ENCODE assay signal across 11 cellular contexts in the genomic region with DNA sequence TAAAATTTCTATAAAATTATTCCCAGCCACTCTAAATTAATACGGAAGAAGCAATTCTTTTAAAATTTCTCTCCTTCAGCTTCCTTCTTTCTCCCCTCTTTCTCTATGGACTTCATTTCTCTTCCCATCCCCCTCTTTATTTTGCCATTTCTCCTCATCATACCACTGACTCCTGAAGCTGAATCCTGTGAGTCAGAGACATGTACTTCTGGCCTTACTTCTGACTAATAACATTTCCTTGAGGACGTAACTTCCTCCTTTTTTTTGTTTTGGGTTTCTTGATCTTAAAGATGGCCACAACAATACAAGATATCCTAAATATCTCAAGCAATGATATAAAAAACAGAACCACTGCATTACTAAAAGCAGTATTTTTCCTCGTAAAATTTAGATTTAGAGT.
DNase-seq lines count a peak whose midpoint lies in the region; ATAC-seq, FAIRE-seq and TF ChIP-seq lines count a peak whose summit lies in the region.
"Had no signal": no experiment of that assay in that cellular context is flagged by ENCODE, and none has a peak within 500 bp of the region (broad histone marks: within the 10 kb centered on the region; RNA-seq: fewer than 3 reads in every experiment).

No MANE protein-coding gene starts in this region.

- FAIRE-seq in bronchial epithelial cell (lab: Jason Lieb, UNC) = no peak
- FAIRE-seq: islet of Langerhans had no signal

- H3K4me1 Mint-ChIP-seq in type B pancreatic cell (ENCODE audit: unreplicated experiment) = no peaks in the 10 kb centered on the region

- H3K4me2 ChIP-seq in skeletal muscle satellite cell (ENCODE audit: low read length) = peak overlapping the region; percentile 7

- ATAC-seq in GM18505 (IDR thresholded peaks at IDR 0.05; ENCODE audit: unreplicated experiment) = peak; percentile 56

- intact Hi-C loops in posterior cingulate gyrus (cut with DNase I) = no loop called here

- no peak overlapping the region for H3K4me3 ChIP-seq in NB4 (ENCODE audit: low read depth, low read length)
- no peak overlapping the region for H3K4me3 ChIP-seq in bronchial epithelial cell (ENCODE audit: low read depth, low read length)
- H3K4me3 ChIP-seq in skeletal muscle satellite cell (ENCODE audit: low read length) = no peak overlapping the region
- H3K4me3 ChIP-seq: upper lobe of left lung had no signal

- H3K27ac ChIP-seq in substantia nigra (ENCODE audit: low read depth, low read length, poor library complexity, severe bottlenecking) = no peak overlapping the region
- H3K27ac ChIP-seq: upper lobe of left lung had no signal

- no peaks in the 10 kb centered on the region for H3K9me3 Mint-ChIP-seq in type B pancreatic cell

- H3K36me3 Mint-ChIP-seq in type B pancreatic cell = no peaks in the 10 kb centered on the region

- H3K9me3 ChIP-seq in skeletal muscle satellite cell (replicated peaks; ENCODE audit: low read length) = no peaks in the 10 kb centered on the region
- H3K9me3 ChIP-seq: upper lobe of left lung had no signal

- H3K27me3 Mint-ChIP-seq in type B pancreatic cell = peaks cover 4% of the 10 kb centered on the region

- TF ChIP-seq POLR2A in GM18505 (IDR thresholded peaks at IDR 0.05; ENCODE audit: borderline replicate concordance, extremely low read depth, insufficient read depth, insufficient read length) (no peak), NB4 (IDR thresholded peaks at IDR 0.05; ENCODE audit: extremely low read depth, insufficient read length) (no peak)

- TF ChIP-seq CTCF in NB4 (IDR thresholded peaks at IDR 0.05; ENCODE audit: low read depth, low read length) = no peak
- no peak for TF ChIP-seq CTCF in bronchial epithelial cell (IDR thresholded peaks at IDR 0.05; ENCODE audit: insufficient read depth, low read length, severe bottlenecking)
- TF ChIP-seq CTCF in type B pancreatic cell (conservative IDR thresholded peaks at IDR 0.05) = no peak

- H3K36me3 ChIP-seq in bronchial epithelial cell (ENCODE audit: control insufficient read depth, insufficient read depth, low read length) = no peaks in the 10 kb centered on the region
- no peaks in the 10 kb centered on the region for H3K36me3 ChIP-seq in skeletal muscle satellite cell (ENCODE audit: insufficient read depth, low read length)
- H3K36me3 ChIP-seq: upper lobe of left lung had no signal

- no peaks in the 10 kb centered on the region for H3K27me3 ChIP-seq in bronchial epithelial cell (ENCODE audit: control insufficient read depth, insufficient read depth, low read length)
- no peaks in the 10 kb centered on the region for H3K27me3 ChIP-seq in skeletal muscle satellite cell (ENCODE audit: control insufficient read depth, insufficient read depth, low read length)
- H3K27me3 ChIP-seq: upper lobe of left lung had no signal

- no peak overlapping the region for H3K9ac ChIP-seq in skeletal muscle satellite cell (ENCODE audit: low read depth, low read length)

- no peak overlapping the region for H3K27ac Mint-ChIP-seq in type B pancreatic cell

- H3K4me1 ChIP-seq in skeletal muscle satellite cell (ENCODE audit: control insufficient read depth, insufficient read depth, low read length) = peaks cover 21% of the 10 kb centered on the region
- H3K4me1 ChIP-seq: upper lobe of left lung had no signal

- DNase-seq in NB4 (ENCODE audit: low read depth) (peak; percentile 79), bronchial epithelial cell (ENCODE audit: low read depth) (peak; percentile 90), type B pancreatic cell (ENCODE audit: extremely low spot score, unreplicated experiment) (no peak), substantia nigra (lab: John Stamatoyannopoulos, UW) (no peak), posterior cingulate gyrus (no peak)
- DNase-seq in stimulated activated CD4-positive, alpha-beta T cell treated with anti-CD3 and anti-CD28 coated beads, Interleukin-2, amount 100 ng/mL, for 48 hours = no peak
- DNase-seq: NCI-H2029, upper lobe of left lung had no signal

- H3K4me3 Mint-ChIP-seq in type B pancreatic cell = no peak overlapping the region

Comparison
In these comparisons a context has a peak if more than half of its experiments do, and no peak if none do; other contexts are left out.
1. DNase-seq: peak in NB4 (single experiment) and bronchial epithelial cell (single experiment); none in stimulated activated CD4-positive, alpha-beta T cell treated with anti-CD3 and anti-CD28 coated beads, Interleukin-2, amount 100 ng/mL, for 48 hours (0 of 2), type B pancreatic cell (single experiment), substantia nigra (0 of 49) and posterior cingulate gyrus (0 of 10).